Comparison of ENCODE assay signal across 16 cellular contexts in genomic region chr3:72427575-72427974, GRCh38. TPM values are rescaled to one million over a fixed set of nuclear protein-coding genes. Genes with fewer than 3 reads are reported as not detected.
DNase-seq lines count a peak whose midpoint lies in the region; ATAC-seq and TF ChIP-seq lines count a peak whose summit lies in the region.
"Had no signal": no experiment of that assay in that cellular context is flagged by ENCODE, and none has a peak within 500 bp of the region (broad histone marks: within the 10 kb centered on the region; RNA-seq: fewer than 3 reads in every experiment).

No MANE protein-coding gene starts in this region.

- peak overlapping the region; percentile 95 for H3K27ac Mint-ChIP-seq in activated T-cell treated with anti-CD3 and anti-CD28 coated beads, Interleukin-2, amount 50 U/mL, for 24 hours
- peak overlapping the region; percentile 72 for H3K27ac Mint-ChIP-seq in stimulated activated naive B cell treated with anti-CD40 and anti-IgM and Interleukin-4, amounts not matched to agents 10 μg/mL and 1 μg/mL and 100 μg/mL, for 72 hours

- TF ChIP-seq CTCF in OCI-LY3 (IDR thresholded peaks at IDR 0.05; ENCODE audit: low read depth, low read length): no peak
- TF ChIP-seq CTCF in Peyer's patch (IDR thresholded peaks at IDR 0.05): no peak

- no peaks in the 10 kb centered on the region for H3K27me3 Mint-ChIP-seq in activated T-cell treated with anti-CD3 and anti-CD28 coated beads, Interleukin-2, amount 50 U/mL, for 24 hours
- H3K27me3 Mint-ChIP-seq in stimulated activated naive B cell treated with anti-CD40 and anti-IgM and Interleukin-4, amounts not matched to agents 10 μg/mL and 1 μg/mL and 100 μg/mL, for 72 hours: no peaks in the 10 kb centered on the region

- H3K4me3 ChIP-seq in OCI-LY3 (ENCODE audit: low read length) (peak overlapping the region; percentile 54), Peyer's patch (no peak overlapping the region)
- peak overlapping the region; percentile 10 for H3K4me3 ChIP-seq in effector memory CD4-positive, alpha-beta T cell (ENCODE audit: insufficient read depth, low read depth, low read length, poor library complexity, severe bottlenecking)
- H3K4me3 ChIP-seq: colonic mucosa had no signal

- H3K4me1 Mint-ChIP-seq in activated T-cell treated with anti-CD3 and anti-CD28 coated beads, Interleukin-2, amount 50 U/mL, for 24 hours (ENCODE audit: low read depth): peaks cover 89% of the 10 kb centered on the region
- H3K4me1 Mint-ChIP-seq in stimulated activated naive B cell treated with anti-CD40 and anti-IgM and Interleukin-4, amounts not matched to agents 10 μg/mL and 1 μg/mL and 100 μg/mL, for 72 hours: peaks cover 39 to 78% of the 10 kb centered on the region in 2 donors

- H3K79me2 ChIP-seq in OCI-LY3 (ENCODE audit: low read length): peaks cover 70% of the 10 kb centered on the region

- DNase-seq in activated T-cell treated with anti-CD3 and anti-CD28 coated beads, Interleukin-2, amount 50 U/mL, for 24 hours: no peak
- no peak for DNase-seq in activated T-cell treated with anti-CD3 and anti-CD28 coated beads, Interleukin-2, amount 50 U/mL, for 1 hour
- DNase-seq in effector memory CD4-positive, alpha-beta T cell: no peak
- DNase-seq in stimulated activated naive B cell treated with anti-CD40 and anti-IgM and Interleukin-4, amounts not matched to agents 10 μg/mL and 1 μg/mL and 100 μg/mL, for 72 hours: no peak
- DNase-seq in NCI-H510A (lab: John Stamatoyannopoulos, UW): no peak
- DNase-seq in Peyer's patch: no peak
- no peak for DNase-seq in GF-D8 (lab: John Stamatoyannopoulos, UW)
- DNase-seq: ACHN, amygdala, colonic mucosa, DMS53, mammary epithelial cell, NCI-H526 treated with DMSO at 0.1 percent for 48 hours had no signal

- H3K36me3 Mint-ChIP-seq in activated T-cell treated with anti-CD3 and anti-CD28 coated beads, Interleukin-2, amount 50 U/mL, for 24 hours (ENCODE audit: low read depth): peaks cover 72% of the 10 kb centered on the region
- H3K36me3 Mint-ChIP-seq in stimulated activated naive B cell treated with anti-CD40 and anti-IgM and Interleukin-4, amounts not matched to agents 10 μg/mL and 1 μg/mL and 100 μg/mL, for 72 hours: peaks cover 15 to 31% of the 10 kb centered on the region in 2 donors

- peaks cover under 1% of the 10 kb centered on the region for H3K9me3 Mint-ChIP-seq in activated T-cell treated with anti-CD3 and anti-CD28 coated beads, Interleukin-2, amount 50 U/mL, for 24 hours
- peaks cover under 1 to 3% of the 10 kb centered on the region in 2 donors for H3K9me3 Mint-ChIP-seq in stimulated activated naive B cell treated with anti-CD40 and anti-IgM and Interleukin-4, amounts not matched to agents 10 μg/mL and 1 μg/mL and 100 μg/mL, for 72 hours

- H4K20me1 ChIP-seq in OCI-LY3 (ENCODE audit: insufficient read depth, low read length): peaks cover 92% of the 10 kb centered on the region

- H3K27ac ChIP-seq in OCI-LY3 (ENCODE audit: low read length): no peak overlapping the region
- no peak overlapping the region for H3K27ac ChIP-seq in effector memory CD4-positive, alpha-beta T cell (ENCODE audit: insufficient read depth, low read length, poor library complexity, severe bottlenecking)
- no peak overlapping the region for H3K27ac ChIP-seq in Peyer's patch
- H3K27ac ChIP-seq: colonic mucosa, parathyroid adenoma had no signal

- peaks cover 8% of the 10 kb centered on the region for H3K36me3 ChIP-seq in OCI-LY3 (replicated peaks; ENCODE audit: low read depth, low read length)
- no peaks in the 10 kb centered on the region for H3K36me3 ChIP-seq in effector memory CD4-positive, alpha-beta T cell (ENCODE audit: control insufficient read depth, insufficient read depth, low read length)
- H3K36me3 ChIP-seq in Peyer's patch: no peaks in the 10 kb centered on the region
- H3K36me3 ChIP-seq: colonic mucosa had no signal

- ATAC-seq in stimulated activated naive B cell treated with anti-CD40 and anti-IgM and Interleukin-4, amounts not matched to agents 10 μg/mL and 1 μg/mL and 100 μg/mL, for 72 hours (replicated peaks): peak; percentile 63 to 65

- no peak overlapping the region for H3K9ac ChIP-seq in OCI-LY3 (ENCODE audit: low read length)
- H3K9ac ChIP-seq: parathyroid adenoma had no signal

- H3K4me3 Mint-ChIP-seq in activated T-cell treated with anti-CD3 and anti-CD28 coated beads, Interleukin-2, amount 50 U/mL, for 24 hours: peak overlapping the region; percentile 63
- H3K4me3 Mint-ChIP-seq in stimulated activated naive B cell treated with anti-CD40 and anti-IgM and Interleukin-4, amounts not matched to agents 10 μg/mL and 1 μg/mL and 100 μg/mL, for 72 hours: peak overlapping the region; percentile 59 to 69
- H3K4me3 Mint-ChIP-seq: T-helper 1 cell treated with Interleukin-12 subunit alpha and Interleukin-12 subunit beta and Interleukin-4 antibody, amounts not matched to agents 30 μg/mL and 1 μg/mL, for 36 hours had no signal

- TF ChIP-seq POLR2A in Peyer's patch (IDR thresholded peaks at IDR 0.05): no peak

- H2AFZ ChIP-seq in OCI-LY3 (ENCODE audit: low read depth, low read length): no peak overlapping the region
- H2AFZ ChIP-seq: parathyroid adenoma had no signal

- H3K4me2 ChIP-seq in OCI-LY3 (ENCODE audit: low read length): peak overlapping the region; percentile 72

- peaks cover 50% of the 10 kb centered on the region for H3K4me1 ChIP-seq in OCI-LY3 (ENCODE audit: low read length)
- H3K4me1 ChIP-seq in effector memory CD4-positive, alpha-beta T cell (ENCODE audit: control insufficient read depth, insufficient read depth, low read length, poor library complexity, severe bottlenecking): peaks cover 16% of the 10 kb centered on the region
- H3K4me1 ChIP-seq in Peyer's patch: peaks cover 0 to 26% (median 0%) of the 10 kb centered on the region in 4 donors

- H3K27me3 ChIP-seq in OCI-LY3 (ENCODE audit: low read depth, low read length): peaks cover 62% of the 10 kb centered on the region
- H3K27me3 ChIP-seq in effector memory CD4-positive, alpha-beta T cell (replicated peaks; ENCODE audit: control insufficient read depth, insufficient read depth, low read length, poor library complexity, severe bottlenecking): no peaks in the 10 kb centered on the region
- no peaks in the 10 kb centered on the region for H3K27me3 ChIP-seq in Peyer's patch
- H3K27me3 ChIP-seq: colonic mucosa had no signal

- H3K9me3 ChIP-seq in OCI-LY3 (ENCODE audit: insufficient read depth, low read length) (peaks cover 1% of the 10 kb centered on the region; the same call in 1 of the 2 replicates), Peyer's patch (no peaks in the 10 kb centered on the region)
- H3K9me3 ChIP-seq in effector memory CD4-positive, alpha-beta T cell (ENCODE audit: control insufficient read depth, low read length): no peaks in the 10 kb centered on the region
- H3K9me3 ChIP-seq: colonic mucosa had no signal

RNA-seq across cellular contexts. Expression of gene RYBP, which starts 18.8 kb away (rescaled TPM):
- total RNA-seq in Peyer's patch: 10 to 100 TPM in 1 of 4 donors, 1 to 10 TPM in 3; 7.9 to 11.6 (median 9.6) TPM

Comparison
In these comparisons a context has a peak if more than half of its experiments do, and no peak if none do; other contexts are left out.
1. H3K4me3 ChIP-seq: peak in OCI-LY3 (single experiment) and effector memory CD4-positive, alpha-beta T cell (single experiment); none in Peyer's patch (0 of 4).